8 cellular contexts compared by ENCODE assay signal in the genomic region with DNA sequence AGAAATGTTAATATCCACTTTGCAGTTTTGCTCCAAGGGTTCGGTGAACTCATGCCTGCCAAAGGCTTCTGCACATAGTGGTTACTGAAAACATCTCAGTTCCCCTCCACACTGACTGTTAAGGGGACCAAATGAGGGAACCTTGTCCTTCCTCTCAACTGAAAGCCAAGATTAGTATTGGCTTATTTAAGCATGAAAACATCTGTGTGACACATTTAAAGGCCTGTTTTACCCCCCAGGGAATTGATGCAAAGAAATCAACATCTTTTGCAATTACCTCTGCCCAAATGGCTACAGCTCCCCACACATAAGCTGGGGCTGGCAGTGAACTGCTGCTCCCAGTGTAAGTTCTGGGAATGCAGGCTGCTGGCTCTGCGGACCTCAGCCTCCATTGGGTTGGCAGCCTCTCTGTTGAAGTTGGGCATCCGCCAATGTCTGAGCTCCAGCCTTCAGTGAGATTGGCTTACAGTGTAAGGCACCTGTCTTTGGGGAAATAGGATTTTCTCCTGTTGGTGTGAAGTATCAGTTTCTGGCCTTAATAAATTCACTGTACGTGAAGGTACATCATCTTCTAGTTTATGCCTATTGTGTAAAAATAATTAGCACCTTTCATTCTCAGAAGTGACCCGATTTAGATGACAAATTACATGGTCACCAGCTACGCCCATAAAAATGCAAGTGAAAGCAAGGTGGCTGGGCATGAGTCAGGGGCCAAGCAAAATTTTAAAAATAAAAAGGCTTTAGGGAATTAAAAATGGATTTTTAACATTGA.
DNase-seq lines count a peak whose midpoint lies in the region; ATAC-seq and TF ChIP-seq lines count a peak whose summit lies in the region.

No MANE protein-coding gene starts in this region.

- in situ Hi-C loops in GM13977 (cut with MboI; ENCODE audit: low pct_unique_long_range_greater_than_20kb, low sequenced_read_pairs, unreplicated experiment) = loop anchor here (10.0 kb wide), 1 partner anchor 187 kb away; no protein-coding TSS in a partner anchor

- H3K27ac ChIP-seq in liver (ENCODE audit: low read depth in 1 of 2, low read length in 2 of 2) (peak overlapping the region; percentile 83 to 92), RWPE1 (no peak overlapping the region)

- DNase-seq in GM13977 (ENCODE audit: low spot score) = peak; percentile 64
- peak; percentile 29 for DNase-seq in NCI-H774 (lab: John Stamatoyannopoulos, UW)
- no peak for DNase-seq in NCI-H526 treated with DMSO at 0.1 percent for 48 hours (lab: John Stamatoyannopoulos, UW)
- no peak for DNase-seq in RWPE1 (ENCODE audit: low spot score)
- DNase-seq in stimulated activated CD4-positive, alpha-beta T cell treated with anti-CD3 and anti-CD28 coated beads, Interleukin-2, amount 100 ng/mL, for 48 hours = no peak
- no peak for DNase-seq in T1000 (lab: John Stamatoyannopoulos, UW)

- H3K36me3 ChIP-seq in liver (ENCODE audit: control insufficient read depth in 4 of 4, insufficient read depth in 3 of 4, low read depth in 1 of 4, low read length in 3 of 4) = no peaks in the 10 kb centered on the region

- POLR2A ChIA-PET in RWPE1 (lab: Yijun Ruan, JAX; ENCODE audit: low non-redundant PET) = no interaction called here

- H3K9me3 ChIP-seq in liver (ENCODE audit: control insufficient read depth in 4 of 4, low read length in 3 of 4) = no peaks in the 10 kb centered on the region

- peak overlapping the region; percentile 38 to 56 (median 48) for H3K4me3 ChIP-seq in liver (ENCODE audit: low read depth in 1 of 3, low read length in 3 of 3)

- TF ChIP-seq CTCF in GM13977 (IDR thresholded peaks at IDR 0.05; ENCODE audit: extremely low read depth, insufficient read depth, missing control alignments) = no peak
- TF ChIP-seq CTCF in liver (IDR thresholded peaks at IDR 0.05; ENCODE audit: low read depth, low read length, missing input control) = no peak
- TF ChIP-seq CTCF in RWPE1 (conservative IDR thresholded peaks at IDR 0.05; ENCODE audit: low read depth) = no peak

- no peaks in the 10 kb centered on the region for H3K27me3 ChIP-seq in liver (ENCODE audit: control insufficient read depth in 4 of 4, insufficient read depth in 4 of 4, low read length in 3 of 4)

- H3K9ac ChIP-seq in liver (ENCODE audit: low read depth in 1 of 2, low read length in 2 of 2) = peak overlapping the region in 1 of 2 donors; percentile 67

- WGBS in liver = 30% methylated on average over 6 of the region's 6 CpGs

- H3K4me1 ChIP-seq in liver (ENCODE audit: control insufficient read depth in 4 of 4, insufficient read depth in 4 of 4, low read length in 3 of 4) = peaks cover 9 to 56% (median 49%) of the 10 kb centered on the region in 4 donors

- peak; percentile 36 to 68 for TF ChIP-seq RAD21 in liver (IDR thresholded peaks at IDR 0.05)

- CTCF ChIA-PET in RWPE1 (lab: Yijun Ruan, JAX) = no interaction called here

- ATAC-seq in HG02623 (IDR thresholded peaks at IDR 0.05; ENCODE audit: unreplicated experiment) = peak; percentile 42

TF ChIP-seq in liver, 16 proteins besides CTCF, POLR2A, EP300 and RAD21:
- TF ChIP-seq HNF4G (IDR thresholded peaks at IDR 0.05) = peak; percentile 64
- TF ChIP-seq, protein P1, sequence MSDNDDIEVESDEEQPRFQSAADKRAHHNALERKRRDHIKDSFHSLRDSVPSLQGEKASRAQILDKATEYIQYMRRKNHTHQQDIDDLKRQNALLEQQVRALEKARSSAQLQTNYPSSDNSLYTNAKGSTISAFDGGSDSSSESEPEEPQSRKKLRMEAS (IDR thresholded peaks at IDR 0.05) = peak; percentile 83
- peak in 1 of 2 donors; percentile 16 for TF ChIP-seq EGR1 (IDR thresholded peaks at IDR 0.05; ENCODE audit: low read depth in 2 of 2)
- TF ChIP-seq RXRA (IDR thresholded peaks at IDR 0.05) = peak; percentile 72 to 87
- TF ChIP-seq SP1 (IDR thresholded peaks at IDR 0.05) = peak; percentile 80
- TF ChIP-seq GABPA (IDR thresholded peaks at IDR 0.05 in 1 of 2, conservative IDR thresholded peaks at IDR 0.05 in 1 of 2) = no peak
- TF ChIP-seq, protein P2, sequence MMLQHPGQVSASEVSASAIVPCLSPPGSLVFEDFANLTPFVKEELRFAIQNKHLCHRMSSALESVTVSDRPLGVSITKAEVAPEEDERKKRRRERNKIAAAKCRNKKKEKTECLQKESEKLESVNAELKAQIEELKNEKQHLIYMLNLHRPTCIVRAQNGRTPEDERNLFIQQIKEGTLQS (IDR thresholded peaks at IDR 0.05) = no peak
- peak; percentile 66 to 81 for TF ChIP-seq HNF4A (conservative IDR thresholded peaks at IDR 0.05)
- peak; percentile 58 for TF ChIP-seq YY1 (IDR thresholded peaks at IDR 0.05)
- TF ChIP-seq NR2F2 (IDR thresholded peaks at IDR 0.05) = no peak
- no peak for TF ChIP-seq FOXA1 (IDR thresholded peaks at IDR 0.05)
- TF ChIP-seq FOXA2 (IDR thresholded peaks at IDR 0.05) = peak; percentile 62
- TF ChIP-seq JUND (IDR thresholded peaks at IDR 0.05) = peak; percentile 24 to 74
- TF ChIP-seq, protein P3, sequence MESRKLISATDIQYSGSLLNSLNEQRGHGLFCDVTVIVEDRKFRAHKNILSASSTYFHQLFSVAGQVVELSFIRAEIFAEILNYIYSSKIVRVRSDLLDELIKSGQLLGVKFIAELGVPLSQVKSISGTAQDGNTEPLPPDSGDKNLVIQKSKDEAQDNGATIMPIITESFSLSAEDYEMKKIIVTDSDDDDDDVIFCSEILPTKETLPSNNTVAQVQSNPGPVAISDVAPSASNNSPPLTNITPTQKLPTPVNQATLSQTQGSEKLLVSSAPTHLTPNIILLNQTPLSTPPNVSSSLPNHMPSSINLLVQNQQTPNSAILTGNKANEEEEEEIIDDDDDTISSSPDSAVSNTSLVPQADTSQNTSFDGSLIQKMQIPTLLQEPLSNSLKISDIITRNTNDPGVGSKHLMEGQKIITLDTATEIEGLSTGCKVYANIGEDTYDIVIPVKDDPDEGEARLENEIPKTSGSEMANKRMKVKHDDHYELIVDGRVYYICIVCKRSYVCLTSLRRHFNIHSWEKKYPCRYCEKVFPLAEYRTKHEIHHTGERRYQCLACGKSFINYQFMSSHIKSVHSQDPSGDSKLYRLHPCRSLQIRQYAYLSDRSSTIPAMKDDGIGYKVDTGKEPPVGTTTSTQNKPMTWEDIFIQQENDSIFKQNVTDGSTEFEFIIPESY (IDR thresholded peaks at IDR 0.05) = peak; percentile 30
TF ChIP-seq in liver: peak in this region for 10.

Comparison
In these comparisons a context has a peak if more than half of its experiments do, and no peak if none do; other contexts are left out.
1. DNase-seq: peak in GM13977 (single experiment) and NCI-H774 (single experiment); none in NCI-H526 treated with DMSO at 0.1 percent for 48 hours (single experiment), RWPE1 (single experiment), stimulated activated CD4-positive, alpha-beta T cell treated with anti-CD3 and anti-CD28 coated beads, Interleukin-2, amount 100 ng/mL, for 48 hours (0 of 2) and T1000 (single experiment).